In genomic region chr9:111891910-111892499, GRCh38 we compare ENCODE assay signal across 1 cellular context.
TF ChIP-seq lines count a peak whose summit lies in the region.

No MANE protein-coding gene starts in this region.

TF ChIP-seq in K562, 482 proteins besides CTCF, POLR2A, EP300 and RAD21 (continued from another document and continues in another):
- TF ChIP-seq NR2C1 (IDR thresholded peaks at IDR 0.05) = no peak
- TF ChIP-seq NR2C1 (tag; IDR thresholded peaks at IDR 0.05) = peak; percentile 19; the same call in 1 of the 2 replicates
- peak; percentile 76 for TF ChIP-seq CXXC5 (CRISPR knock-in tag; IDR thresholded peaks at IDR 0.05)
- TF ChIP-seq RNF2 (IDR thresholded peaks at IDR 0.05) = 0 out of 2 replicates have a peak, but pooled peaks have one; percentile 53
- 0 out of 2 replicates have a peak, but pooled peaks have one; percentile 60 for TF ChIP-seq NBN (IDR thresholded peaks at IDR 0.05; ENCODE audit: low read depth)
- TF ChIP-seq POLR2AphosphoS5 (IDR thresholded peaks at IDR 0.05; ENCODE audit: control insufficient read depth, insufficient read depth, low read depth, low read length) = peak; percentile 30; the same call in 1 of the 2 replicates
- peak; percentile 47; the same call in 1 of the 2 replicates for TF ChIP-seq BHLHE40 (IDR thresholded peaks at IDR 0.05; ENCODE audit: low read length)
- TF ChIP-seq, protein P1, sequence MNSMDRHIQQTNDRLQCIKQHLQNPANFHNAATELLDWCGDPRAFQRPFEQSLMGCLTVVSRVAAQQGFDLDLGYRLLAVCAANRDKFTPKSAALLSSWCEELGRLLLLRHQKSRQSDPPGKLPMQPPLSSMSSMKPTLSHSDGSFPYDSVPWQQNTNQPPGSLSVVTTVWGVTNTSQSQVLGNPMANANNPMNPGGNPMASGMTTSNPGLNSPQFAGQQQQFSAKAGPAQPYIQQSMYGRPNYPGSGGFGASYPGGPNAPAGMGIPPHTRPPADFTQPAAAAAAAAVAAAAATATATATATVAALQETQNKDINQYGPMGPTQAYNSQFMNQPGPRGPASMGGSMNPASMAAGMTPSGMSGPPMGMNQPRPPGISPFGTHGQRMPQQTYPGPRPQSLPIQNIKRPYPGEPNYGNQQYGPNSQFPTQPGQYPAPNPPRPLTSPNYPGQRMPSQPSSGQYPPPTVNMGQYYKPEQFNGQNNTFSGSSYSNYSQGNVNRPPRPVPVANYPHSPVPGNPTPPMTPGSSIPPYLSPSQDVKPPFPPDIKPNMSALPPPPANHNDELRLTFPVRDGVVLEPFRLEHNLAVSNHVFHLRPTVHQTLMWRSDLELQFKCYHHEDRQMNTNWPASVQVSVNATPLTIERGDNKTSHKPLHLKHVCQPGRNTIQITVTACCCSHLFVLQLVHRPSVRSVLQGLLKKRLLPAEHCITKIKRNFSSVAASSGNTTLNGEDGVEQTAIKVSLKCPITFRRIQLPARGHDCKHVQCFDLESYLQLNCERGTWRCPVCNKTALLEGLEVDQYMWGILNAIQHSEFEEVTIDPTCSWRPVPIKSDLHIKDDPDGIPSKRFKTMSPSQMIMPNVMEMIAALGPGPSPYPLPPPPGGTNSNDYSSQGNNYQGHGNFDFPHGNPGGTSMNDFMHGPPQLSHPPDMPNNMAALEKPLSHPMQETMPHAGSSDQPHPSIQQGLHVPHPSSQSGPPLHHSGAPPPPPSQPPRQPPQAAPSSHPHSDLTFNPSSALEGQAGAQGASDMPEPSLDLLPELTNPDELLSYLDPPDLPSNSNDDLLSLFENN (IDR thresholded peaks at IDR 0.05; ENCODE audit: low read depth in 2 of 2, low read length in 2 of 2) = peak in 1 of 2 experiments; percentile 64; a peak in 1 of 4 replicates
- no peak for TF ChIP-seq ZKSCAN3 (CRISPR knock-in tag; IDR thresholded peaks at IDR 0.05)
- peak; percentile 78 for TF ChIP-seq SMARCB1 (IDR thresholded peaks at IDR 0.05; ENCODE audit: insufficient read length, low read depth)
- no peak for TF ChIP-seq MTA3 (IDR thresholded peaks at IDR 0.05; ENCODE audit: borderline replicate concordance)
- peak; percentile 80 for TF ChIP-seq HDAC3 (IDR thresholded peaks at IDR 0.05; ENCODE audit: borderline replicate concordance, partially characterized antibody)
- TF ChIP-seq MNT (conservative IDR thresholded peaks at IDR 0.05) = peak in 1 of 2 experiments; percentile 45; a peak in 1 of 4 replicates
- peak; percentile 72 for TF ChIP-seq SMAD4 (CRISPR knock-in tag; conservative IDR thresholded peaks at IDR 0.05)
- TF ChIP-seq DACH1 (IDR thresholded peaks at IDR 0.05; ENCODE audit: partially characterized antibody) = peak; percentile 76
- peak; percentile 43 for TF ChIP-seq EP400 (IDR thresholded peaks at IDR 0.05)
- peak in 1 of 2 experiments; percentile 14; a peak in 1 of 4 replicates for TF ChIP-seq RCOR1 (IDR thresholded peaks at IDR 0.05; ENCODE audit: borderline replicate concordance in 1 of 2, low read depth in 2 of 2, low read length in 2 of 2)
- TF ChIP-seq, protein P2, sequence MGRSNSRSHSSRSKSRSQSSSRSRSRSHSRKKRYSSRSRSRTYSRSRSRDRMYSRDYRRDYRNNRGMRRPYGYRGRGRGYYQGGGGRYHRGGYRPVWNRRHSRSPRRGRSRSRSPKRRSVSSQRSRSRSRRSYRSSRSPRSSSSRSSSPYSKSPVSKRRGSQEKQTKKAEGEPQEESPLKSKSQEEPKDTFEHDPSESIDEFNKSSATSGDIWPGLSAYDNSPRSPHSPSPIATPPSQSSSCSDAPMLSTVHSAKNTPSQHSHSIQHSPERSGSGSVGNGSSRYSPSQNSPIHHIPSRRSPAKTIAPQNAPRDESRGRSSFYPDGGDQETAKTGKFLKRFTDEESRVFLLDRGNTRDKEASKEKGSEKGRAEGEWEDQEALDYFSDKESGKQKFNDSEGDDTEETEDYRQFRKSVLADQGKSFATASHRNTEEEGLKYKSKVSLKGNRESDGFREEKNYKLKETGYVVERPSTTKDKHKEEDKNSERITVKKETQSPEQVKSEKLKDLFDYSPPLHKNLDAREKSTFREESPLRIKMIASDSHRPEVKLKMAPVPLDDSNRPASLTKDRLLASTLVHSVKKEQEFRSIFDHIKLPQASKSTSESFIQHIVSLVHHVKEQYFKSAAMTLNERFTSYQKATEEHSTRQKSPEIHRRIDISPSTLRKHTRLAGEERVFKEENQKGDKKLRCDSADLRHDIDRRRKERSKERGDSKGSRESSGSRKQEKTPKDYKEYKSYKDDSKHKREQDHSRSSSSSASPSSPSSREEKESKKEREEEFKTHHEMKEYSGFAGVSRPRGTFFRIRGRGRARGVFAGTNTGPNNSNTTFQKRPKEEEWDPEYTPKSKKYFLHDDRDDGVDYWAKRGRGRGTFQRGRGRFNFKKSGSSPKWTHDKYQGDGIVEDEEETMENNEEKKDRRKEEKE (IDR thresholded peaks at IDR 0.05; ENCODE audit: borderline replicate concordance in 1 of 2, control insufficient read depth in 1 of 2, low read depth in 2 of 2, low read length in 1 of 2) = 0 out of 4 replicates have a peak, but pooled peaks of 1 of the 2 experiments have one; percentile 45
- no peak for TF ChIP-seq PHF8 (IDR thresholded peaks at IDR 0.05; ENCODE audit: borderline replicate concordance, low read length)
- peak; percentile 94 for TF ChIP-seq GATAD2B (IDR thresholded peaks at IDR 0.05; ENCODE audit: borderline replicate concordance)
- TF ChIP-seq CREM (IDR thresholded peaks at IDR 0.05; ENCODE audit: low read depth) = 0 out of 2 replicates have a peak, but pooled peaks have one; percentile 4
- TF ChIP-seq ETS2 (tag; IDR thresholded peaks at IDR 0.05; ENCODE audit: borderline replicate concordance, poor library complexity, severe bottlenecking) = no peak
- TF ChIP-seq FOXA3 (CRISPR knock-in tag; conservative IDR thresholded peaks at IDR 0.05 in 1 of 2, IDR thresholded peaks at IDR 0.05 in 1 of 2) = peak in 1 of 2 experiments; percentile 59; a peak in 2 of 4 replicates
- peak; percentile 9; the same call in 1 of the 2 replicates for TF ChIP-seq ELF1 (tag; IDR thresholded peaks at IDR 0.05)
- TF ChIP-seq FOXM1 (IDR thresholded peaks at IDR 0.05; ENCODE audit: low read depth) = 0 out of 2 replicates have a peak, but pooled peaks have one; percentile 34
- TF ChIP-seq FOXM1 (CRISPR knock-in tag; IDR thresholded peaks at IDR 0.05; ENCODE audit: low read depth) = no peak
- TF ChIP-seq, protein P3, sequence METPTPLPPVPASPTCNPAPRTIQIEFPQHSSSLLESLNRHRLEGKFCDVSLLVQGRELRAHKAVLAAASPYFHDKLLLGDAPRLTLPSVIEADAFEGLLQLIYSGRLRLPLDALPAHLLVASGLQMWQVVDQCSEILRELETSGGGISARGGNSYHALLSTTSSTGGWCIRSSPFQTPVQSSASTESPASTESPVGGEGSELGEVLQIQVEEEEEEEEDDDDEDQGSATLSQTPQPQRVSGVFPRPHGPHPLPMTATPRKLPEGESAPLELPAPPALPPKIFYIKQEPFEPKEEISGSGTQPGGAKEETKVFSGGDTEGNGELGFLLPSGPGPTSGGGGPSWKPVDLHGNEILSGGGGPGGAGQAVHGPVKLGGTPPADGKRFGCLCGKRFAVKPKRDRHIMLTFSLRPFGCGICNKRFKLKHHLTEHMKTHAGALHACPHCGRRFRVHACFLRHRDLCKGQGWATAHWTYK (CRISPR knock-in tag; IDR thresholded peaks at IDR 0.05) = peak; percentile 47; the same call in 1 of the 2 replicates
- peak; percentile 72; the same call in 1 of the 2 replicates for TF ChIP-seq SOX6 (IDR thresholded peaks at IDR 0.05)
- TF ChIP-seq MITF (IDR thresholded peaks at IDR 0.05) = 0 out of 2 replicates have a peak, but pooled peaks have one; percentile 14
- peak; percentile 89 to 93 for TF ChIP-seq FOXK2 (conservative IDR thresholded peaks at IDR 0.05 in 1 of 2, IDR thresholded peaks at IDR 0.05 in 1 of 2; ENCODE audit: low read depth in 2 of 2)
- peak; percentile 61 for TF ChIP-seq TAF9B (IDR thresholded peaks at IDR 0.05; ENCODE audit: partially characterized antibody)
- TF ChIP-seq HIVEP1 (CRISPR knock-in tag; IDR thresholded peaks at IDR 0.05) = no peak
- peak; percentile 54; the same call in 1 of the 2 replicates for TF ChIP-seq NCOA1 (IDR thresholded peaks at IDR 0.05; ENCODE audit: low read depth)
- no peak for TF ChIP-seq HBP1 (CRISPR knock-in tag; IDR thresholded peaks at IDR 0.05)
- peak; percentile 36; the same call in 1 of the 2 replicates for TF ChIP-seq GATA2 (CRISPR knock-in tag; IDR thresholded peaks at IDR 0.05)
- TF ChIP-seq KAT2B (IDR thresholded peaks at IDR 0.05; ENCODE audit: low read depth, low read length) = no peak
- TF ChIP-seq CBFA2T2 (conservative IDR thresholded peaks at IDR 0.05) = peak; percentile 57
- peak; percentile 78 for TF ChIP-seq EGR1 (conservative IDR thresholded peaks at IDR 0.05)
- no peak for TF ChIP-seq CEBPB (tag; IDR thresholded peaks at IDR 0.05)
- peak; percentile 79 for TF ChIP-seq ZNF384 (IDR thresholded peaks at IDR 0.05; ENCODE audit: low read depth, low read length)
- TF ChIP-seq TBL1XR1 (IDR thresholded peaks at IDR 0.05; ENCODE audit: low read length in 2 of 2) = peak in 1 of 2 experiments; percentile 82; a peak in 1 of 4 replicates
- peak; percentile 87 for TF ChIP-seq MTA1 (IDR thresholded peaks at IDR 0.05; ENCODE audit: borderline replicate concordance)
- peak; percentile 65; the same call in 1 of the 2 replicates for TF ChIP-seq ETV1 (tag; conservative IDR thresholded peaks at IDR 0.05; ENCODE audit: low read depth)
- peak in 1 of 2 experiments; percentile 71; a peak in 2 of 4 replicates for TF ChIP-seq TRIM24 (IDR thresholded peaks at IDR 0.05)
- TF ChIP-seq, protein P4, sequence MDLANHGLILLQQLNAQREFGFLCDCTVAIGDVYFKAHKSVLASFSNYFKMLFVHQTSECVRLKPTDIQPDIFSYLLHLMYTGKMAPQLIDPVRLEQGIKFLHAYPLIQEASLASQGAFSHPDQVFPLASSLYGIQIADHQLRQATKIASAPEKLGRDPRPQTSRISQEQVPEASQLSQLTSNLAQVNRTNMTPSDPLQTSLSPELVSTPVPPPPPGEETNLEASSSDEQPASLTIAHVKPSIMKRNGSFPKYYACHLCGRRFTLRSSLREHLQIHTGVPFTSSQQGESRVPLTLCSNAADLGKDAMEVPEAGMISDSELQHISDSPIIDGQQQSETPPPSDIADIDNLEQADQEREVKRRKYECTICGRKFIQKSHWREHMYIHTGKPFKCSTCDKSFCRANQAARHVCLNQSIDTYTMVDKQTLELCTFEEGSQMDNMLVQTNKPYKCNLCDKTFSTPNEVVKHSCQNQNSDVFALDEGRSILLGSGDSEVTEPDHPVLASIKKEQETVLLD (IDR thresholded peaks at IDR 0.05) = 0 out of 2 replicates have a peak, but pooled peaks have one; percentile 56
- TF ChIP-seq, protein P5, sequence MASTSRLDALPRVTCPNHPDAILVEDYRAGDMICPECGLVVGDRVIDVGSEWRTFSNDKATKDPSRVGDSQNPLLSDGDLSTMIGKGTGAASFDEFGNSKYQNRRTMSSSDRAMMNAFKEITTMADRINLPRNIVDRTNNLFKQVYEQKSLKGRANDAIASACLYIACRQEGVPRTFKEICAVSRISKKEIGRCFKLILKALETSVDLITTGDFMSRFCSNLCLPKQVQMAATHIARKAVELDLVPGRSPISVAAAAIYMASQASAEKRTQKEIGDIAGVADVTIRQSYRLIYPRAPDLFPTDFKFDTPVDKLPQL (IDR thresholded peaks at IDR 0.05; ENCODE audit: extremely low read depth, insufficient read length) = no peak
- TF ChIP-seq STAT5A (IDR thresholded peaks at IDR 0.05; ENCODE audit: borderline replicate concordance, low read length) = peak; percentile 28; the same call in 1 of the 2 replicates
- peak; percentile 92 for TF ChIP-seq HMBOX1 (IDR thresholded peaks at IDR 0.05)
- no peak for TF ChIP-seq HMG20B (CRISPR knock-in tag; IDR thresholded peaks at IDR 0.05)
- peak in 1 of 2 experiments; percentile 4; a peak in 1 of 4 replicates for TF ChIP-seq NRF1 (conservative IDR thresholded peaks at IDR 0.05 in 1 of 2, IDR thresholded peaks at IDR 0.05 in 1 of 2)
